In genomic region chr14:20798932-20799331, GRCh38 we compare ENCODE assay signal across 19 cellular contexts. TPM values are rescaled to one million over a fixed set of nuclear protein-coding genes. Genes with fewer than 3 reads are reported as not detected.
DNase-seq lines count a peak whose midpoint lies in the region; ATAC-seq and TF ChIP-seq lines count a peak whose summit lies in the region.
"Had no signal": no experiment of that assay in that cellular context is flagged by ENCODE, and none has a peak within 500 bp of the region (broad histone marks: within the 10 kb centered on the region; RNA-seq: fewer than 3 reads in every experiment).

No MANE protein-coding gene starts in this region.

- ATAC-seq in heart right ventricle (no peak), left cardiac atrium (no peak), gastroesophageal sphincter (no peak), upper lobe of left lung (ENCODE audit: low FRiP score in 2 of 2) (no peak), GM18861 (IDR thresholded peaks at IDR 0.05; ENCODE audit: unreplicated experiment) (no peak)
- no peak for ATAC-seq in stimulated activated naive CD8-positive, alpha-beta T cell treated with anti-CD3 and anti-CD28 coated beads, Interleukin-15, Interleukin-2, amounts not matched to agents 100 U/mL and 50 U/mL, for 24 hours
- ATAC-seq: naive thymus-derived CD8-positive, alpha-beta T cell; Panc1 had no signal

- H3K27ac ChIP-seq in heart right ventricle = peak overlapping the region; percentile 38 to 91 (median 83)
- H3K27ac ChIP-seq in gastroesophageal sphincter = peak overlapping the region in 3 of 4 donors; percentile 36 to 72 (median 46)
- H3K27ac ChIP-seq in neutrophil = peak overlapping the region; percentile 86
- H3K27ac ChIP-seq in upper lobe of left lung = peak overlapping the region; percentile 80 to 90 (median 85)

- WGBS in heart right ventricle, 2 donors = 82 to 87% methylated on average over 6 of the region's 6 CpGs
- WGBS in gastroesophageal sphincter (ENCODE audit: low coverage in 1 of 2), 2 donors = 96 to 97% methylated on average over 3 of the region's 6 CpGs
- 74 to 81% methylated on average over 6 of the region's 6 CpGs for WGBS in upper lobe of left lung, 2 donors

- TF ChIP-seq CTCF in heart right ventricle (IDR thresholded peaks at IDR 0.05) (no peak), gastroesophageal sphincter (IDR thresholded peaks at IDR 0.05) (no peak), neutrophil (IDR thresholded peaks at IDR 0.05) (no peak), upper lobe of left lung (IDR thresholded peaks at IDR 0.05) (no peak)

- DNase-seq in heart right ventricle (no peak), left cardiac atrium (no peak), upper lobe of left lung (no peak), SK-N-DZ (ENCODE audit: low spot score) (no peak)
- no peak for DNase-seq in stimulated activated naive CD8-positive, alpha-beta T cell treated with anti-CD3 and anti-CD28 coated beads, Interleukin-15, Interleukin-2, amounts not matched to agents 100 U/mL and 50 U/mL, for 24 hours
- DNase-seq: activated naive CD8-positive, alpha-beta T cell treated with anti-CD3 and anti-CD28 coated beads for 36 hours; activated T-cell treated with anti-CD3 and anti-CD28 coated beads, Interleukin-2, amount 50 U/mL, for 1 hour; foreskin fibroblast; IMR-90; naive thymus-derived CD8-positive, alpha-beta T cell; NCI-H69; stimulated activated CD4-positive, alpha-beta T cell treated with anti-CD3 and anti-CD28 coated beads, Interleukin-2, amount 100 ng/mL, for 48 hours had no signal

- H3K36me3 ChIP-seq in heart right ventricle (peaks cover 0 to 3% (median 0%) of the 10 kb centered on the region in 9 donors), gastroesophageal sphincter (no peaks in the 10 kb centered on the region), neutrophil (no peaks in the 10 kb centered on the region), upper lobe of left lung (no peaks in the 10 kb centered on the region)

- H3K4me1 ChIP-seq in heart right ventricle (peaks cover 3 to 77% (median 28%) of the 10 kb centered on the region in 9 donors), gastroesophageal sphincter (peaks cover 0 to 16% (median 2%) of the 10 kb centered on the region in 3 donors), neutrophil (ENCODE audit: control insufficient read depth in 1 of 2, insufficient read depth in 1 of 2, low read depth in 1 of 2, low read length in 1 of 2) (peaks cover 31 to 42% of the 10 kb centered on the region in 2 experiments), upper lobe of left lung (peaks cover 30 to 44% (median 37%) of the 10 kb centered on the region in 4 donors)

- H3K4me3 ChIP-seq in heart right ventricle (peak overlapping the region in 8 of 10 donors; percentile 47 to 66 (median 64)), gastroesophageal sphincter (peak overlapping the region in 1 of 2 donors; percentile 46), neutrophil (ENCODE audit: low read depth in 1 of 2, low read length in 1 of 2) (no peak overlapping the region), upper lobe of left lung (peak overlapping the region in 2 of 4 donors; percentile 61 to 62)

- intact Hi-C loops in heart right ventricle (cut with DNase I) = no loop called here
- intact Hi-C loops in left cardiac atrium (cut with DNase I) = no loop called here

- TF ChIP-seq EP300 in gastroesophageal sphincter (IDR thresholded peaks at IDR 0.05) (no peak), upper lobe of left lung (IDR thresholded peaks at IDR 0.05) (no peak)

- H3K9me3 ChIP-seq in heart right ventricle = no peaks in the 10 kb centered on the region
- no peaks in the 10 kb centered on the region for H3K9me3 ChIP-seq in gastroesophageal sphincter
- no peaks in the 10 kb centered on the region for H3K9me3 ChIP-seq in neutrophil
- H3K9me3 ChIP-seq in upper lobe of left lung = no peaks in the 10 kb centered on the region

- TF ChIP-seq POLR2A in gastroesophageal sphincter (IDR thresholded peaks at IDR 0.05) (no peak), upper lobe of left lung (IDR thresholded peaks at IDR 0.05) (no peak)

- H3K27me3 ChIP-seq in heart right ventricle (no peaks in the 10 kb centered on the region), gastroesophageal sphincter (no peaks in the 10 kb centered on the region), neutrophil (no peaks in the 10 kb centered on the region), upper lobe of left lung (no peaks in the 10 kb centered on the region)

RNA-seq across cellular contexts. Expression of gene RNASE1, which starts 3.7 kb away (rescaled TPM):
- total RNA-seq in heart right ventricle (100 to 1,000 TPM in 9 of 10 donors, 10 to 100 TPM in 1; 92.1 to 490 (median 166) TPM), left cardiac atrium (100 to 1,000 TPM; 295 to 632 TPM), gastroesophageal sphincter (100 to 1,000 TPM in 3 of 4 donors, 10 to 100 TPM in 1; 87.2 to 780 (median 336) TPM), upper lobe of left lung (1,000 to 10,000 TPM in 2 of 6 donors, 100 to 1,000 TPM in 4; 229 to 1,558 (median 860) TPM)
- polyA plus RNA-seq in heart right ventricle = 100 to 1,000 TPM; 342 to 373 TPM
- polyA plus RNA-seq in SK-N-DZ (2014; cell fraction: cytosol; rRNA removed) = not detected in 2 replicates
- polyA plus RNA-seq in SK-N-DZ (2014; cell fraction: nucleus; rRNA removed) = not detected in 2 replicates
- total RNA-seq: A673; activated naive CD8-positive, alpha-beta T cell treated with anti-CD3 and anti-CD28 coated beads for 36 hours; IMR-90 had no signal
- polyA plus RNA-seq: IMR-90; naive thymus-derived CD8-positive, alpha-beta T cell had no signal

RNA-seq across cellular contexts. Expression of gene RNASE6, which starts 17.9 kb away (rescaled TPM):
- total RNA-seq in heart right ventricle (10 to 100 TPM in 2 of 10 donors, 1 to 10 TPM in 8; 1.3 to 18.2 (median 2.4) TPM), left cardiac atrium (10 to 100 TPM in 1 of 2 donors, 1 to 10 TPM in 1; 6.9 to 16.1 TPM), gastroesophageal sphincter (10 to 100 TPM in 1 of 4 donors, 1 to 10 TPM in 3; 4.0 to 22.5 (median 6.5) TPM), upper lobe of left lung (10 to 100 TPM in 4 of 6 donors, 1 to 10 TPM in 2; 3.0 to 29.9 (median 15.2) TPM)
- 1 to 10 TPM; 2.0 to 6.8 TPM for polyA plus RNA-seq in heart right ventricle
- not detected in 2 replicates for polyA plus RNA-seq in SK-N-DZ (2014; cell fraction: cytosol; rRNA removed)
- polyA plus RNA-seq in SK-N-DZ (2014; cell fraction: nucleus; rRNA removed) = not detected in 2 replicates
- total RNA-seq: A673, IMR-90 had no signal
- polyA plus RNA-seq: IMR-90 had no signal

RNA-seq across cellular contexts. Expression of gene EDDM3B, which starts 30.7 kb away (rescaled TPM):
- not detected for total RNA-seq in heart right ventricle
- polyA plus RNA-seq in heart right ventricle = not detected
- total RNA-seq in left cardiac atrium = not detected
- total RNA-seq in gastroesophageal sphincter = not detected
- not detected for total RNA-seq in upper lobe of left lung
- not detected in 2 replicates for polyA plus RNA-seq in SK-N-DZ (2014; cell fraction: cytosol; rRNA removed)
- polyA plus RNA-seq in SK-N-DZ (2014; cell fraction: nucleus; rRNA removed) = not detected in 2 replicates
- total RNA-seq: A673; activated naive CD8-positive, alpha-beta T cell treated with anti-CD3 and anti-CD28 coated beads for 36 hours; IMR-90; lower leg skin; naive thymus-derived CD8-positive, alpha-beta T cell; sciatic nerve had no signal
- polyA plus RNA-seq: IMR-90; naive thymus-derived CD8-positive, alpha-beta T cell had no signal

RNA-seq across cellular contexts. Expression of gene EDDM3A, which starts 53.2 kb away (rescaled TPM):
- total RNA-seq in heart right ventricle (not detected), left cardiac atrium (not detected), gastroesophageal sphincter (not detected), upper lobe of left lung (not detected)
- not detected for polyA plus RNA-seq in heart right ventricle
- polyA plus RNA-seq in SK-N-DZ (2014; cell fraction: cytosol; rRNA removed) = not detected in 2 replicates
- polyA plus RNA-seq in SK-N-DZ (2014; cell fraction: nucleus; rRNA removed) = not detected in 2 replicates
- total RNA-seq: A673; activated naive CD8-positive, alpha-beta T cell treated with anti-CD3 and anti-CD28 coated beads for 36 hours; IMR-90; lower leg skin; naive thymus-derived CD8-positive, alpha-beta T cell; sciatic nerve had no signal
- polyA plus RNA-seq: IMR-90; naive thymus-derived CD8-positive, alpha-beta T cell had no signal

Comparison
In these comparisons a context has a peak if more than half of its experiments do, and no peak if none do; other contexts are left out.
1. H3K4me3 ChIP-seq: peak in heart right ventricle (8 of 10); none in neutrophil (0 of 2).
2. Peak in every context shown above with its lines, with median percentiles within 50 percentile points of each other: H3K27ac ChIP-seq.